ENCODE assay signal across 20 cellular contexts in genomic region chr16:86558355-86559193, GRCh38. TPM values are rescaled to one million over a fixed set of nuclear protein-coding genes. Genes with fewer than 3 reads are reported as not detected.
"Had no signal": no experiment of that assay in that cellular context is flagged by ENCODE, and none has a peak within 500 bp of the region (broad histone marks: within the 10 kb centered on the region; RNA-seq: fewer than 3 reads in every experiment).

No MANE protein-coding gene starts in this region.

- DNase-seq: activated naive CD4-positive, alpha-beta T cell treated with Interleukin-2 at 50 U/mL for 16 hours; activated naive CD8-positive, alpha-beta T cell treated with anti-CD3 and anti-CD28 coated beads for 36 hours; activated T-cell treated with anti-CD3 and anti-CD28 coated beads, Interleukin-2, amount 50 U/mL, for 24 hours; body of pancreas; effector memory CD4-positive, alpha-beta T cell; foreskin melanocyte; hippocampal formation; left colon; mesendoderm; naive thymus-derived CD4-positive, alpha-beta T cell; stimulated activated CD4-positive, alpha-beta T cell treated with anti-CD3 and anti-CD28 coated beads, Interleukin-4, amount 100 ng/mL, for 1 hour; stimulated activated naive CD4-positive, alpha-beta T cell; T-helper 9 cell had no signal

- H3K27me3 ChIP-seq: cardiac muscle cell, testis, upper lobe of left lung had no signal

- H3K4me3 ChIP-seq: body of pancreas, cardiac muscle cell, testis, upper lobe of left lung had no signal

- H3K27ac ChIP-seq: body of pancreas, cardiac muscle cell, upper lobe of left lung had no signal

- H3K36me3 ChIP-seq: cardiac muscle cell, upper lobe of left lung had no signal

- H3K9me3 ChIP-seq: body of pancreas, testis, upper lobe of left lung had no signal

- ATAC-seq: body of pancreas; left colon; naive thymus-derived CD4-positive, alpha-beta T cell; WTC11 had no signal

RNA-seq across cellular contexts. Expression of gene FOXC2, which starts 8.1 kb away (rescaled TPM):
- total RNA-seq: activated naive CD8-positive, alpha-beta T cell treated with anti-CD3 and anti-CD28 coated beads for 36 hours; naive thymus-derived CD4-positive, alpha-beta T cell; neural crest cell; T-helper 1 cell treated with Interleukin-12 subunit alpha and Interleukin-12 subunit beta and Interleukin-4 antibody, amounts not matched to agents 30 ng/mL and 1 ng/mL, for 36 hours had no signal
- polyA plus RNA-seq: naive thymus-derived CD4-positive, alpha-beta T cell had no signal

RNA-seq across cellular contexts. Expression of gene FOXL1, which starts 19.8 kb away (rescaled TPM):
- total RNA-seq: activated naive CD8-positive, alpha-beta T cell treated with anti-CD3 and anti-CD28 coated beads for 36 hours; naive thymus-derived CD4-positive, alpha-beta T cell; T-helper 1 cell treated with Interleukin-12 subunit alpha and Interleukin-12 subunit beta and Interleukin-4 antibody, amounts not matched to agents 30 ng/mL and 1 ng/mL, for 36 hours had no signal
- polyA plus RNA-seq: naive thymus-derived CD4-positive, alpha-beta T cell had no signal

RNA-seq across cellular contexts. Expression of gene FOXF1, which starts 48.2 kb away (rescaled TPM):
- total RNA-seq: activated naive CD8-positive, alpha-beta T cell treated with anti-CD3 and anti-CD28 coated beads for 36 hours; naive thymus-derived CD4-positive, alpha-beta T cell; neural crest cell; renal cortical epithelial cell; T-helper 1 cell treated with Interleukin-12 subunit alpha and Interleukin-12 subunit beta and Interleukin-4 antibody, amounts not matched to agents 30 ng/mL and 1 ng/mL, for 36 hours; WTC11 had no signal
- polyA plus RNA-seq: naive thymus-derived CD4-positive, alpha-beta T cell had no signal
